ENCODE assay signal across 8 cellular contexts in the genomic region with DNA sequence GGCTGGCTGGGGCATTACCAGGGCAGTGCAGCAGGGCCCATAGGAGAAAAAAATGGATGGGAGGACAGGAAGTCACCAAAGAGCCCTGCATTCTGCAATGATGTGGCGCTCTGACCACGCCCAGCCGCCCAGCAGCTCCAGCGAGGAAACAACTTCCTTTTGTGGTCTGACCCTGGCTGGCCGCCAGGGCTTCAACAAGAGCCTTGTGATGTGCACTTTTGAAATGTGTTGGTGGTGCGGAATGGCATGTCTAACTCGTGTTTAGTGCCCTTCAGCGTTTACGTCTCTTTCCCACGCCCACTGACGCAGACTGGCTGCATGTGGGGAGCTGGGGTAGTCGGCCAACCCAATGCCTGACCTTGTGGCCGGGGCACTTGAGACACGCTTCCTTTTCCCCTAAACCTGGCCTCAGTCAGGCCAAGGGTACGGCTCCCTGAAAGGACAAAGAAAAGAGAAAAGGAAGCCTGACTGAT.
DNase-seq lines count a peak whose midpoint lies in the region; ATAC-seq and TF ChIP-seq lines count a peak whose summit lies in the region.

No MANE protein-coding gene starts in this region.

- no peaks in the 10 kb centered on the region for H3K36me3 Mint-ChIP-seq in activated T-cell treated with anti-CD3 and anti-CD28 coated beads, Interleukin-2, amount 50 U/mL, for 72 hours (ENCODE audit: insufficient read depth in 2 of 2)

- peak; percentile 73 for ATAC-seq in GM19023 (IDR thresholded peaks at IDR 0.05; ENCODE audit: unreplicated experiment)
- peak; percentile 88 for ATAC-seq in HG03175 (IDR thresholded peaks at IDR 0.05; ENCODE audit: unreplicated experiment)
- ATAC-seq in PC-3: peak; percentile 76
- peak; percentile 94 to 96 for ATAC-seq in activated T-cell treated with anti-CD3 and anti-CD28 coated beads, Interleukin-2, amount 50 U/mL, for 72 hours (replicated peaks in 1 of 2)

- H3K9me3 ChIP-seq in PC-3 (ENCODE audit: low read length) (no peaks in the 10 kb centered on the region), parathyroid adenoma (ENCODE audit: control insufficient read depth, low read length) (no peaks in the 10 kb centered on the region), tibial artery (no peaks in the 10 kb centered on the region)

- H3K4me1 Mint-ChIP-seq in activated T-cell treated with anti-CD3 and anti-CD28 coated beads, Interleukin-2, amount 50 U/mL, for 72 hours (ENCODE audit: low read depth): peaks cover 28% of the 10 kb centered on the region

- H3K27ac ChIP-seq in PC-3 (ENCODE audit: low read length): peak overlapping the region; percentile 61
- H3K27ac ChIP-seq in parathyroid adenoma: peak overlapping the region; percentile 25
- no peak overlapping the region for H3K27ac ChIP-seq in tibial artery

- H3K27me3 ChIP-seq in PC-3 (ENCODE audit: low read length) (no peaks in the 10 kb centered on the region; the same call in 1 of the 2 replicates), parathyroid adenoma (ENCODE audit: control insufficient read depth, insufficient read depth, low read length) (no peaks in the 10 kb centered on the region), tibial artery (no peaks in the 10 kb centered on the region)

- H3K4me1 ChIP-seq in PC-3 (ENCODE audit: insufficient read depth, low read length): peaks cover 12% of the 10 kb centered on the region
- H3K4me1 ChIP-seq in parathyroid adenoma: no peaks in the 10 kb centered on the region
- H3K4me1 ChIP-seq in tibial artery: peaks cover 0 to 14% (median 5%) of the 10 kb centered on the region in 4 donors

- peak overlapping the region; percentile 58 for H3K4me2 ChIP-seq in PC-3 (ENCODE audit: low read length)
- H3K4me2 ChIP-seq in parathyroid adenoma (ENCODE audit: low read length): no peak overlapping the region

- no peaks in the 10 kb centered on the region for H3K9me2 ChIP-seq in PC-3 (replicated peaks; ENCODE audit: low read length)

- H3K27me3 Mint-ChIP-seq in activated T-cell treated with anti-CD3 and anti-CD28 coated beads, Interleukin-2, amount 50 U/mL, for 72 hours (ENCODE audit: low read depth): no peaks in the 10 kb centered on the region

- H3K9me3 Mint-ChIP-seq in activated T-cell treated with anti-CD3 and anti-CD28 coated beads, Interleukin-2, amount 50 U/mL, for 72 hours: peaks cover 0 to 2% of the 10 kb centered on the region in 2 donors

- BruUV-seq in PC-3 (replicated peaks; lab: Mats Ljungman, UMichigan): no TSS peak

- no peaks in the 10 kb centered on the region for H4K20me1 ChIP-seq in PC-3 (ENCODE audit: low read length)

- H3K79me2 ChIP-seq in PC-3 (ENCODE audit: low read length) (no peaks in the 10 kb centered on the region), parathyroid adenoma (no peaks in the 10 kb centered on the region)

- H3K27ac Mint-ChIP-seq in activated T-cell treated with anti-CD3 and anti-CD28 coated beads, Interleukin-2, amount 50 U/mL, for 72 hours: peak overlapping the region; percentile 45

- peak overlapping the region; percentile 58 to 63 for H3K4me3 Mint-ChIP-seq in activated T-cell treated with anti-CD3 and anti-CD28 coated beads, Interleukin-2, amount 50 U/mL, for 72 hours

- H2AFZ ChIP-seq in PC-3 (ENCODE audit: low read length) (peak overlapping the region; percentile 63), parathyroid adenoma (no peak overlapping the region)

- TF ChIP-seq CTCF in AG04449 (IDR thresholded peaks at IDR 0.05; ENCODE audit: insufficient read depth, low read length, missing control alignments) (no peak), PC-3 (conservative IDR thresholded peaks at IDR 0.05; ENCODE audit: low read depth, low read length) (no peak), fibroblast of pulmonary artery (IDR thresholded peaks at IDR 0.05; ENCODE audit: low read length, missing control alignments) (no peak), parathyroid adenoma (IDR thresholded peaks at IDR 0.05) (no peak), tibial artery (IDR thresholded peaks at IDR 0.05) (no peak)

- H3K9ac ChIP-seq in PC-3 (ENCODE audit: low read length): peak overlapping the region; percentile 34
- H3K9ac ChIP-seq in parathyroid adenoma: no peak overlapping the region

- intact Hi-C loops in PC-3 (cut with micrococcal nuclease): no loop called here
- intact Hi-C loops in tibial artery (cut with DNase I; ENCODE audit: low total_unique reads): no loop called here

- H3K36me3 ChIP-seq in PC-3 (ENCODE audit: low read depth, low read length): no peaks in the 10 kb centered on the region
- no peaks in the 10 kb centered on the region for H3K36me3 ChIP-seq in parathyroid adenoma (ENCODE audit: control insufficient read depth, insufficient read depth, low read length)
- no peaks in the 10 kb centered on the region for H3K36me3 ChIP-seq in tibial artery

- H3K4me3 ChIP-seq in AG04449 (ENCODE audit: low read depth, low read length) (no peak overlapping the region), PC-3 (ENCODE audit: low read length) (no peak overlapping the region), fibroblast of pulmonary artery (replicated peaks; ENCODE audit: low read depth, low read length) (no peak overlapping the region), parathyroid adenoma (ENCODE audit: low read depth, low read length) (no peak overlapping the region), tibial artery (no peak overlapping the region)

- CTCF ChIA-PET in AG04449 (lab: Yijun Ruan, JAX) (interaction anchor here (1.2 kb wide), 1 partner anchor 764 kb away, joined by 3 read pairs; no protein-coding TSS in a partner anchor), PC-3 (lab: Charles Lee) (no interaction called here)

- H3F3A ChIP-seq in PC-3 (ENCODE audit: low read length, unreplicated experiment): no peaks in the 10 kb centered on the region

- POLR2A ChIA-PET in AG04449 (lab: Yijun Ruan, JAX) (no interaction called here), PC-3 (lab: Charles Lee; ENCODE audit: unreplicated experiment) (interaction anchor here (0.5 kb wide), 1 partner anchor 79 kb away, joined by 6 read pairs; no protein-coding TSS in a partner anchor)

- DNase-seq in AG04449 (ENCODE audit: low read depth, low spot score): peak; percentile 88
- peak; percentile 96 for DNase-seq in PC-3
- peak; percentile 88 to 90 for DNase-seq in activated T-cell treated with anti-CD3 and anti-CD28 coated beads, Interleukin-2, amount 50 U/mL, for 72 hours
- DNase-seq in fibroblast of pulmonary artery (ENCODE audit: low read depth): peak; percentile 73
- peak; percentile 86 to 90 for DNase-seq in tibial artery

Comparison
In these comparisons a context has a peak if more than half of its experiments do, and no peak if none do; other contexts are left out.
1. H3K27ac ChIP-seq: peak in PC-3 (single experiment) and parathyroid adenoma (single experiment); none in tibial artery (0 of 2).
2. Peak in every context shown above with its lines, with median percentiles within 50 percentile points of each other: DNase-seq and ATAC-seq.